1 cellular context compared by ENCODE assay signal in genomic region chr12:94070520-94070919, GRCh38.
TF ChIP-seq lines count a peak whose summit lies in the region.

No MANE protein-coding gene starts in this region.

TF ChIP-seq in WTC11, 78 proteins besides CTCF, POLR2A, EP300 and RAD21 (continued from another document):
- TF ChIP-seq E2F1 (CRISPR knock-in tag; IDR thresholded peaks at IDR 0.05): no peak
TF ChIP-seq in WTC11: peak in this region for 0.
